32 cellular contexts compared by ENCODE assay signal in genomic region chr6:138271451-138271850, GRCh38. TPM values are rescaled to one million over a fixed set of nuclear protein-coding genes. Genes with fewer than 3 reads are reported as not detected.
"Had no signal": no experiment of that assay in that cellular context is flagged by ENCODE, and none has a peak within 500 bp of the region (broad histone marks: within the 10 kb centered on the region; RNA-seq: fewer than 3 reads in every experiment).

No MANE protein-coding gene starts in this region.

- H3K27me3 ChIP-seq: ascending aorta, body of pancreas, brain microvascular endothelial cell, breast epithelium had no signal

- H3K4me1 ChIP-seq: adrenal gland, ascending aorta, breast epithelium had no signal

- H3K36me3 ChIP-seq: adrenal gland, ascending aorta, brain microvascular endothelial cell, breast epithelium, cardiac muscle cell had no signal

- H3K9me3 ChIP-seq: adrenal gland, ascending aorta, body of pancreas, breast epithelium had no signal

- H3K27ac ChIP-seq: adrenal gland, ascending aorta, body of pancreas, brain microvascular endothelial cell, breast epithelium, cardiac muscle cell had no signal

- H3K4me3 ChIP-seq: adrenal gland, ascending aorta, body of pancreas, breast epithelium, cardiac muscle cell had no signal

- ATAC-seq: activated naive CD4-positive, alpha-beta T cell treated with anti-CD3 and anti-CD28 coated beads, Interleukin-2, amount 50 U/mL, for 72 hours; activated naive CD8-positive, alpha-beta T cell treated with anti-CD3 and anti-CD28 coated beads, Interleukin-2, amount 50 U/mL, for 24 hours; activated T-cell treated with anti-CD3 and anti-CD28 coated beads, Interleukin-2, amount 50 U/mL, for 4 hours; activated T-cell treated with anti-CD3 and anti-CD28 coated beads, Interleukin-2, amount 50 U/mL, for 72 hours; activated T-helper 17 cell treated with anti-CD3 and anti-CD28 coated beads, Interleukin-2, amount 50 U/mL, for 72 hours; body of pancreas had no signal

- DNase-seq: activated effector memory CD4-positive, alpha-beta T cell treated with anti-CD3 and anti-CD28 coated beads, Interleukin-2, amount 50 U/mL, for 16 hours; activated effector memory CD4-positive, alpha-beta T cell treated with Interleukin-2 at 50 U/mL for 16 hours; activated gamma-delta T cell; activated gamma-delta T cell treated with Interleukin-2 at 50 U/mL for 16 hours; activated naive CD4-positive, alpha-beta T cell; activated naive CD4-positive, alpha-beta T cell treated with anti-CD3 and anti-CD28 coated beads for 36 hours; activated naive CD4-positive, alpha-beta T cell treated with anti-CD3 and anti-CD28 coated beads, Interleukin-2, amount 10 ng/mL, durations not matched to agents 7 days and 5 days; activated naive CD4-positive, alpha-beta T cell treated with anti-CD3 and anti-CD28 coated beads, Interleukin-2, amount 50 U/mL, for 16 hours; activated naive CD4-positive, alpha-beta T cell treated with Interleukin-2 at 50 U/mL for 16 hours; activated naive CD8-positive, alpha-beta T cell treated with anti-CD3 and anti-CD28 coated beads for 36 hours; activated naive CD8-positive, alpha-beta T cell treated with anti-CD3 and anti-CD28 coated beads, Interleukin-2, amount 10 ng/mL, durations not matched to agents 7 days and 5 days; activated naive CD8-positive, alpha-beta T cell treated with anti-CD3 and anti-CD28 coated beads, Interleukin-2, amount 50 U/mL, for 24 hours; activated T-cell treated with anti-CD3 and anti-CD28 coated beads, Interleukin-2, amount 50 U/mL, for 24 hours; activated T-cell treated with anti-CD3 and anti-CD28 coated beads, Interleukin-2, amount 50 U/mL, for 4 hours; activated T-cell treated with anti-CD3 and anti-CD28 coated beads, Interleukin-2, amount 50 U/mL, for 48 hours; activated T-cell treated with anti-CD3 and anti-CD28 coated beads, Interleukin-2, amount 50 U/mL, for 72 hours; adrenal gland; amniotic stem cell; amygdala; anterior cingulate cortex; aorta; body of pancreas; brain microvascular endothelial cell; caudate nucleus; central memory CD4-positive, alpha-beta T cell; cerebellar nuclear complex had no signal

RNA-seq across cellular contexts. Expression of gene PBOV1, which starts 53.2 kb away (rescaled TPM):
- polyA plus RNA-seq: adipose tissue, adrenal gland, aorta, cardiac muscle cell had no signal
